ENCODE assay signal across 9 cellular contexts in the genomic region with DNA sequence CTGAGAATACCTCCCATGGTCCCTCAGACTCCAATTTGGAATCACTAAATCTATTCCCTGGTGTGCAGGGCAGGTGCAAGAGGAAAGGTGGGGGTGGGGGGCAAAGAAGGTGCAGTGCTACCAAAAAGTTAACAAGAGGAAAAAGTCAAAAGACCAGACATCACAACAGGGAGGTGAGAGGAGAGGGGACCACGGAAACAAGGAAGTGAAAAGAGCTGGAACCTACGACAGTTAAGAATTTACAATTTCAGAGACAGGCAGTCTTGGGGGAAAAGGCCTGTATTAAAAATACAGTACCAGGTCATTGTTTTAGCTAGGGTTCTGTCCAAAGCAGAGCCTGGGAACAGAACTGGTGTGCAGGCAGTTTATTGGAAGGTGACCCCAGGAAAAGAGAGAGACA.
DNase-seq lines count a peak whose midpoint lies in the region; ATAC-seq lines count a peak whose summit lies in the region.
"Had no signal": no experiment of that assay in that cellular context is flagged by ENCODE, and none has a peak within 500 bp of the region (broad histone marks: within the 10 kb centered on the region; RNA-seq: fewer than 3 reads in every experiment).

No MANE protein-coding gene starts in this region.

- peak overlapping the region; percentile 20 for H3K27ac Mint-ChIP-seq in activated T-cell treated with anti-CD3 and anti-CD28 coated beads, Interleukin-2, amount 50 U/mL, for 24 hours

- no peak for DNase-seq in activated T-cell treated with anti-CD3 and anti-CD28 coated beads, Interleukin-2, amount 50 U/mL, for 24 hours
- no peak for DNase-seq in activated T-cell treated with anti-CD3 and anti-CD28 coated beads, Interleukin-2, amount 50 U/mL, for 48 hours
- DNase-seq in Kasumi-1 (lab: John Stamatoyannopoulos, UW) = peak; percentile 19 to 39
- no peak for DNase-seq in NCI-H1417 treated with DMSO at 0.1 percent for 48 hours (lab: John Stamatoyannopoulos, UW)
- DNase-seq in activated CD4-positive, alpha-beta T cell treated with anti-CD3 and anti-CD28 coated beads for 4 hours = no peak
- DNase-seq in NCI-H1105 (lab: John Stamatoyannopoulos, UW) = no peak
- DNase-seq: hippocampal formation had no signal

- H3K36me3 ChIP-seq in rectal smooth muscle tissue (ENCODE audit: control insufficient read depth, insufficient read depth, low read length) = no peaks in the 10 kb centered on the region

- peaks cover 27% of the 10 kb centered on the region for H3K4me1 ChIP-seq in rectal smooth muscle tissue (ENCODE audit: control insufficient read depth, insufficient read depth, low read length)

- peaks cover 5% of the 10 kb centered on the region for H3K36me3 Mint-ChIP-seq in activated T-cell treated with anti-CD3 and anti-CD28 coated beads, Interleukin-2, amount 50 U/mL, for 24 hours (ENCODE audit: low read depth)

- H3K4me3 ChIP-seq in rectal smooth muscle tissue (ENCODE audit: low read length) = no peak overlapping the region

- H3K27ac ChIP-seq in rectal smooth muscle tissue (ENCODE audit: low read depth, low read length) = peak overlapping the region; percentile 40

- H3K9ac ChIP-seq in rectal smooth muscle tissue (ENCODE audit: low read length) = no peak overlapping the region

- ATAC-seq in HG02571 (IDR thresholded peaks at IDR 0.05; ENCODE audit: unreplicated experiment) = peak; percentile 60

- H3K27me3 Mint-ChIP-seq in activated T-cell treated with anti-CD3 and anti-CD28 coated beads, Interleukin-2, amount 50 U/mL, for 24 hours = no peaks in the 10 kb centered on the region

- no peak overlapping the region for H3K4me3 Mint-ChIP-seq in activated T-cell treated with anti-CD3 and anti-CD28 coated beads, Interleukin-2, amount 50 U/mL, for 24 hours

- H3K27me3 ChIP-seq in rectal smooth muscle tissue (ENCODE audit: control insufficient read depth, insufficient read depth, low read length) = no peaks in the 10 kb centered on the region

- no peaks in the 10 kb centered on the region for H3K9me3 Mint-ChIP-seq in activated T-cell treated with anti-CD3 and anti-CD28 coated beads, Interleukin-2, amount 50 U/mL, for 24 hours

- H3K4me1 Mint-ChIP-seq in activated T-cell treated with anti-CD3 and anti-CD28 coated beads, Interleukin-2, amount 50 U/mL, for 24 hours (ENCODE audit: low read depth) = peaks cover 60% of the 10 kb centered on the region

Comparison
In these comparisons a context has a peak if more than half of its experiments do, and no peak if none do; other contexts are left out.
1. DNase-seq: peak in Kasumi-1 (2 of 2); none in activated T-cell treated with anti-CD3 and anti-CD28 coated beads, Interleukin-2, amount 50 U/mL, for 24 hours (single experiment), activated T-cell treated with anti-CD3 and anti-CD28 coated beads, Interleukin-2, amount 50 U/mL, for 48 hours (0 of 2), NCI-H1417 treated with DMSO at 0.1 percent for 48 hours (single experiment), activated CD4-positive, alpha-beta T cell treated with anti-CD3 and anti-CD28 coated beads for 4 hours (0 of 2) and NCI-H1105 (single experiment).